Comparison of ENCODE assay signal across 1 cellular context in the genomic region with DNA sequence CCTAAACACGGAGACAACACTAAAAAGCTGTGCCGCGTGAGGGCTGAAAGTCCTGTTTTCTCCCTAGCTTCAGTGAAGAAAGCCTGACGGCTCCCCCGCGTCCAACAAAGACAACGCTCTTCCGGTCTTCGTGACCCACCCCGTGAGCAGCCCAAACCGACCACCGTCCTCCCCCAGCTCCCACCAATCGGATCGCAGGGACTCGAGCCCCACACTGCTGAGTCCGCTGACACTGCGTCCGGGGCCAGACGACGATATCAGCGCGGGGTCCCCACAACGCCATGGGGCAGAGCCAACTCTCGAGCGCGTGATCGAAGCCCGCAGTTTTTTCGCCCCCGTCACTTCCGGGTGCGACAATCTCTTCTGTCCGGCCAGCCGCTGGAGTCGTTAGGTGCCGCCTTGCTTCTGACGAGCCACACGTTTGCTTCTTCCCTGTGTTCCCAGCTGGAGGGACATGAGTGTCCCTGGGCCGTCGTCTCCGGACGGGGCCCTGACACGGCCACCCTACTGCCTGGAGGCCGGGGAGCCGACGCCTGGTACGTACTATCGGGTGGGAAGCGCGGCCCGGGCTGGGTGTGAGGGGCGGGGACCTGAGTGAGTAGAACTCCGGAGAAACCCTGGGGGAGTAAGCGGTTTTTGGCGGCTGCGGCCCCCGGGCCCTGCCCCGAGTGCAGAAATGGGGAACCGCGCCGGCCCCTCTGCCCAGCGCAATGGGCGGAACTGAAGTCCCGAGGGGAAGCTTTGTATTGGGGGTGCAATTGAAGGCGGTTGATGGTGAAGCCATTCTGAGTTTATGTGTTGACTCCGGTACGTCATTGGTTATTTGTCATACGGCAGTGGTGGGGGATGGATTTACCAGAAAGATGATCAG.
TF ChIP-seq lines count a peak whose summit lies in the region.

A gene with protein sequence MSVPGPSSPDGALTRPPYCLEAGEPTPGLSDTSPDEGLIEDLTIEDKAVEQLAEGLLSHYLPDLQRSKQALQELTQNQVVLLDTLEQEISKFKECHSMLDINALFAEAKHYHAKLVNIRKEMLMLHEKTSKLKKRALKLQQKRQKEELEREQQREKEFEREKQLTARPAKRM (plus strand): TSS at position 390 of the 871 bp plus-strand sequence. CDS start 65 bp downstream, at position 455.

TF ChIP-seq in HEK293, 187 proteins besides CTCF, POLR2A, EP300 and RAD21 (continued from another document and continues in another):
- TF ChIP-seq ZNF544 (tag by site-specific recombination; IDR thresholded peaks at IDR 0.05) = no peak
- no peak for TF ChIP-seq ZNF626 (tag by site-specific recombination; IDR thresholded peaks at IDR 0.05)
- TF ChIP-seq, protein P1, sequence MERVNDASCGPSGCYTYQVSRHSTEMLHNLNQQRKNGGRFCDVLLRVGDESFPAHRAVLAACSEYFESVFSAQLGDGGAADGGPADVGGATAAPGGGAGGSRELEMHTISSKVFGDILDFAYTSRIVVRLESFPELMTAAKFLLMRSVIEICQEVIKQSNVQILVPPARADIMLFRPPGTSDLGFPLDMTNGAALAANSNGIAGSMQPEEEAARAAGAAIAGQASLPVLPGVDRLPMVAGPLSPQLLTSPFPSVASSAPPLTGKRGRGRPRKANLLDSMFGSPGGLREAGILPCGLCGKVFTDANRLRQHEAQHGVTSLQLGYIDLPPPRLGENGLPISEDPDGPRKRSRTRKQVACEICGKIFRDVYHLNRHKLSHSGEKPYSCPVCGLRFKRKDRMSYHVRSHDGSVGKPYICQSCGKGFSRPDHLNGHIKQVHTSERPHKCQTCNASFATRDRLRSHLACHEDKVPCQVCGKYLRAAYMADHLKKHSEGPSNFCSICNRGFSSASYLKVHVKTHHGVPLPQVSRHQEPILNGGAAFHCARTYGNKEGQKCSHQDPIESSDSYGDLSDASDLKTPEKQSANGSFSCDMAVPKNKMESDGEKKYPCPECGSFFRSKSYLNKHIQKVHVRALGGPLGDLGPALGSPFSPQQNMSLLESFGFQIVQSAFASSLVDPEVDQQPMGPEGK (tag by site-specific recombination; IDR thresholded peaks at IDR 0.05) = peak; percentile 86
- TF ChIP-seq, protein P2, sequence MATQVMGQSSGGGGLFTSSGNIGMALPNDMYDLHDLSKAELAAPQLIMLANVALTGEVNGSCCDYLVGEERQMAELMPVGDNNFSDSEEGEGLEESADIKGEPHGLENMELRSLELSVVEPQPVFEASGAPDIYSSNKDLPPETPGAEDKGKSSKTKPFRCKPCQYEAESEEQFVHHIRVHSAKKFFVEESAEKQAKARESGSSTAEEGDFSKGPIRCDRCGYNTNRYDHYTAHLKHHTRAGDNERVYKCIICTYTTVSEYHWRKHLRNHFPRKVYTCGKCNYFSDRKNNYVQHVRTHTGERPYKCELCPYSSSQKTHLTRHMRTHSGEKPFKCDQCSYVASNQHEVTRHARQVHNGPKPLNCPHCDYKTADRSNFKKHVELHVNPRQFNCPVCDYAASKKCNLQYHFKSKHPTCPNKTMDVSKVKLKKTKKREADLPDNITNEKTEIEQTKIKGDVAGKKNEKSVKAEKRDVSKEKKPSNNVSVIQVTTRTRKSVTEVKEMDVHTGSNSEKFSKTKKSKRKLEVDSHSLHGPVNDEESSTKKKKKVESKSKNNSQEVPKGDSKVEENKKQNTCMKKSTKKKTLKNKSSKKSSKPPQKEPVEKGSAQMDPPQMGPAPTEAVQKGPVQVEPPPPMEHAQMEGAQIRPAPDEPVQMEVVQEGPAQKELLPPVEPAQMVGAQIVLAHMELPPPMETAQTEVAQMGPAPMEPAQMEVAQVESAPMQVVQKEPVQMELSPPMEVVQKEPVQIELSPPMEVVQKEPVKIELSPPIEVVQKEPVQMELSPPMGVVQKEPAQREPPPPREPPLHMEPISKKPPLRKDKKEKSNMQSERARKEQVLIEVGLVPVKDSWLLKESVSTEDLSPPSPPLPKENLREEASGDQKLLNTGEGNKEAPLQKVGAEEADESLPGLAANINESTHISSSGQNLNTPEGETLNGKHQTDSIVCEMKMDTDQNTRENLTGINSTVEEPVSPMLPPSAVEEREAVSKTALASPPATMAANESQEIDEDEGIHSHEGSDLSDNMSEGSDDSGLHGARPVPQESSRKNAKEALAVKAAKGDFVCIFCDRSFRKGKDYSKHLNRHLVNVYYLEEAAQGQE (tag by site-specific recombination; IDR thresholded peaks at IDR 0.05) = no peak
- no peak for TF ChIP-seq ZNF558 (tag by site-specific recombination; IDR thresholded peaks at IDR 0.05)
- TF ChIP-seq, protein P3, sequence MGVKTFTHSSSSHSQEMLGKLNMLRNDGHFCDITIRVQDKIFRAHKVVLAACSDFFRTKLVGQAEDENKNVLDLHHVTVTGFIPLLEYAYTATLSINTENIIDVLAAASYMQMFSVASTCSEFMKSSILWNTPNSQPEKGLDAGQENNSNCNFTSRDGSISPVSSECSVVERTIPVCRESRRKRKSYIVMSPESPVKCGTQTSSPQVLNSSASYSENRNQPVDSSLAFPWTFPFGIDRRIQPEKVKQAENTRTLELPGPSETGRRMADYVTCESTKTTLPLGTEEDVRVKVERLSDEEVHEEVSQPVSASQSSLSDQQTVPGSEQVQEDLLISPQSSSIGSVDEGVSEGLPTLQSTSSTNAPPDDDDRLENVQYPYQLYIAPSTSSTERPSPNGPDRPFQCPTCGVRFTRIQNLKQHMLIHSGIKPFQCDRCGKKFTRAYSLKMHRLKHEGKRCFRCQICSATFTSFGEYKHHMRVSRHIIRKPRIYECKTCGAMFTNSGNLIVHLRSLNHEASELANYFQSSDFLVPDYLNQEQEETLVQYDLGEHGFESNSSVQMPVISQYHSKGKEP (tag by site-specific recombination; IDR thresholded peaks at IDR 0.05) = no peak
- no peak for TF ChIP-seq ZNF140 (tag by site-specific recombination; IDR thresholded peaks at IDR 0.05)
- no peak for TF ChIP-seq ZNF169 (tag by site-specific recombination; IDR thresholded peaks at IDR 0.05)
- no peak for TF ChIP-seq ZNF792 (tag by site-specific recombination; IDR thresholded peaks at IDR 0.05)
- TF ChIP-seq, protein P4, sequence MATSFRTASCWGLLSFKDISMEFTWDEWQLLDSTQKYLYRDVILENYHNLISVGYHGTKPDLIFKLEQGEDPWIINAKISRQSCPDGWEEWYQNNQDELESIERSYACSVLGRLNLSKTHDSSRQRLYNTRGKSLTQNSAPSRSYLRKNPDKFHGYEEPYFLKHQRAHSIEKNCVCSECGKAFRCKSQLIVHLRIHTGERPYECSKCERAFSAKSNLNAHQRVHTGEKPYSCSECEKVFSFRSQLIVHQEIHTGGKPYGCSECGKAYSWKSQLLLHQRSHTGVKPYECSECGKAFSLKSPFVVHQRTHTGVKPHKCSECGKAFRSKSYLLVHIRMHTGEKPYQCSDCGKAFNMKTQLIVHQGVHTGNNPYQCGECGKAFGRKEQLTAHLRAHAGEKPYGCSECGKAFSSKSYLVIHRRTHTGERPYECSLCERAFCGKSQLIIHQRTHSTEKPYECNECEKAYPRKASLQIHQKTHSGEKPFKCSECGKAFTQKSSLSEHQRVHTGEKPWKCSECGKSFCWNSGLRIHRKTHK (tag by site-specific recombination; IDR thresholded peaks at IDR 0.05) = no peak
- no peak; the same call in 1 of the 2 replicates for TF ChIP-seq GLIS1 (tag by site-specific recombination; IDR thresholded peaks at IDR 0.05)
- peak; percentile 71 for TF ChIP-seq ZIC2 (tag by site-specific recombination; IDR thresholded peaks at IDR 0.05)
- TF ChIP-seq RBAK (tag by site-specific recombination; IDR thresholded peaks at IDR 0.05) = no peak
- no peak; the same call in 1 of the 2 replicates for TF ChIP-seq ZNF24 (tag by site-specific recombination; IDR thresholded peaks at IDR 0.05)
- TF ChIP-seq, protein P5, sequence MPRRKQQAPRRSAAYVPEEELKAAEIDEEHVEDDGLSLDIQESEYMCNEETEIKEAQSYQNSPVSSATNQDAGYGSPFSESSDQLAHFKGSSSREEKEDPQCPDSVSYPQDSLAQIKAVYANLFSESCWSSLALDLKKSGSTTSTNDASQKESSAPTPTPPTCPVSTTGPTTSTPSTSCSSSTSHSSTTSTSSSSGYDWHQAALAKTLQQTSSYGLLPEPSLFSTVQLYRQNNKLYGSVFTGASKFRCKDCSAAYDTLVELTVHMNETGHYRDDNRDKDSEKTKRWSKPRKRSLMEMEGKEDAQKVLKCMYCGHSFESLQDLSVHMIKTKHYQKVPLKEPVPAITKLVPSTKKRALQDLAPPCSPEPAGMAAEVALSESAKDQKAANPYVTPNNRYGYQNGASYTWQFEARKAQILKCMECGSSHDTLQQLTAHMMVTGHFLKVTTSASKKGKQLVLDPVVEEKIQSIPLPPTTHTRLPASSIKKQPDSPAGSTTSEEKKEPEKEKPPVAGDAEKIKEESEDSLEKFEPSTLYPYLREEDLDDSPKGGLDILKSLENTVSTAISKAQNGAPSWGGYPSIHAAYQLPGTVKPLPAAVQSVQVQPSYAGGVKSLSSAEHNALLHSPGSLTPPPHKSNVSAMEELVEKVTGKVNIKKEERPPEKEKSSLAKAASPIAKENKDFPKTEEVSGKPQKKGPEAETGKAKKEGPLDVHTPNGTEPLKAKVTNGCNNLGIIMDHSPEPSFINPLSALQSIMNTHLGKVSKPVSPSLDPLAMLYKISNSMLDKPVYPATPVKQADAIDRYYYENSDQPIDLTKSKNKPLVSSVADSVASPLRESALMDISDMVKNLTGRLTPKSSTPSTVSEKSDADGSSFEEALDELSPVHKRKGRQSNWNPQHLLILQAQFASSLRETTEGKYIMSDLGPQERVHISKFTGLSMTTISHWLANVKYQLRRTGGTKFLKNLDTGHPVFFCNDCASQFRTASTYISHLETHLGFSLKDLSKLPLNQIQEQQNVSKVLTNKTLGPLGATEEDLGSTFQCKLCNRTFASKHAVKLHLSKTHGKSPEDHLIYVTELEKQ (tag by site-specific recombination; IDR thresholded peaks at IDR 0.05; ENCODE audit: borderline replicate concordance) = no peak
- no peak for TF ChIP-seq ZNF791 (tag by site-specific recombination; IDR thresholded peaks at IDR 0.05)
- no peak for TF ChIP-seq ZNF274 (IDR thresholded peaks at IDR 0.05; ENCODE audit: low read length)
- TF ChIP-seq ZNF274 (tag by site-specific recombination; IDR thresholded peaks at IDR 0.05; ENCODE audit: borderline replicate concordance) = no peak
- TF ChIP-seq, protein P6, sequence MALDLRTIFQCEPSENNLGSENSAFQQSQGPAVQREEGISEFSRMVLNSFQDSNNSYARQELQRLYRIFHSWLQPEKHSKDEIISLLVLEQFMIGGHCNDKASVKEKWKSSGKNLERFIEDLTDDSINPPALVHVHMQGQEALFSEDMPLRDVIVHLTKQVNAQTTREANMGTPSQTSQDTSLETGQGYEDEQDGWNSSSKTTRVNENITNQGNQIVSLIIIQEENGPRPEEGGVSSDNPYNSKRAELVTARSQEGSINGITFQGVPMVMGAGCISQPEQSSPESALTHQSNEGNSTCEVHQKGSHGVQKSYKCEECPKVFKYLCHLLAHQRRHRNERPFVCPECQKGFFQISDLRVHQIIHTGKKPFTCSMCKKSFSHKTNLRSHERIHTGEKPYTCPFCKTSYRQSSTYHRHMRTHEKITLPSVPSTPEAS (tag by site-specific recombination; IDR thresholded peaks at IDR 0.05) = peak; percentile 21; the same call in 1 of the 2 replicates
- no peak for TF ChIP-seq ZNF114 (tag by site-specific recombination; IDR thresholded peaks at IDR 0.05)
- TF ChIP-seq ZBTB48 (tag by site-specific recombination; IDR thresholded peaks at IDR 0.05) = peak; percentile 97
- no peak for TF ChIP-seq ZNF132 (tag by site-specific recombination; IDR thresholded peaks at IDR 0.05; ENCODE audit: borderline replicate concordance)
- TF ChIP-seq ZNF202 (tag by site-specific recombination; IDR thresholded peaks at IDR 0.05; ENCODE audit: borderline replicate concordance) = no peak
- TF ChIP-seq, protein P7, sequence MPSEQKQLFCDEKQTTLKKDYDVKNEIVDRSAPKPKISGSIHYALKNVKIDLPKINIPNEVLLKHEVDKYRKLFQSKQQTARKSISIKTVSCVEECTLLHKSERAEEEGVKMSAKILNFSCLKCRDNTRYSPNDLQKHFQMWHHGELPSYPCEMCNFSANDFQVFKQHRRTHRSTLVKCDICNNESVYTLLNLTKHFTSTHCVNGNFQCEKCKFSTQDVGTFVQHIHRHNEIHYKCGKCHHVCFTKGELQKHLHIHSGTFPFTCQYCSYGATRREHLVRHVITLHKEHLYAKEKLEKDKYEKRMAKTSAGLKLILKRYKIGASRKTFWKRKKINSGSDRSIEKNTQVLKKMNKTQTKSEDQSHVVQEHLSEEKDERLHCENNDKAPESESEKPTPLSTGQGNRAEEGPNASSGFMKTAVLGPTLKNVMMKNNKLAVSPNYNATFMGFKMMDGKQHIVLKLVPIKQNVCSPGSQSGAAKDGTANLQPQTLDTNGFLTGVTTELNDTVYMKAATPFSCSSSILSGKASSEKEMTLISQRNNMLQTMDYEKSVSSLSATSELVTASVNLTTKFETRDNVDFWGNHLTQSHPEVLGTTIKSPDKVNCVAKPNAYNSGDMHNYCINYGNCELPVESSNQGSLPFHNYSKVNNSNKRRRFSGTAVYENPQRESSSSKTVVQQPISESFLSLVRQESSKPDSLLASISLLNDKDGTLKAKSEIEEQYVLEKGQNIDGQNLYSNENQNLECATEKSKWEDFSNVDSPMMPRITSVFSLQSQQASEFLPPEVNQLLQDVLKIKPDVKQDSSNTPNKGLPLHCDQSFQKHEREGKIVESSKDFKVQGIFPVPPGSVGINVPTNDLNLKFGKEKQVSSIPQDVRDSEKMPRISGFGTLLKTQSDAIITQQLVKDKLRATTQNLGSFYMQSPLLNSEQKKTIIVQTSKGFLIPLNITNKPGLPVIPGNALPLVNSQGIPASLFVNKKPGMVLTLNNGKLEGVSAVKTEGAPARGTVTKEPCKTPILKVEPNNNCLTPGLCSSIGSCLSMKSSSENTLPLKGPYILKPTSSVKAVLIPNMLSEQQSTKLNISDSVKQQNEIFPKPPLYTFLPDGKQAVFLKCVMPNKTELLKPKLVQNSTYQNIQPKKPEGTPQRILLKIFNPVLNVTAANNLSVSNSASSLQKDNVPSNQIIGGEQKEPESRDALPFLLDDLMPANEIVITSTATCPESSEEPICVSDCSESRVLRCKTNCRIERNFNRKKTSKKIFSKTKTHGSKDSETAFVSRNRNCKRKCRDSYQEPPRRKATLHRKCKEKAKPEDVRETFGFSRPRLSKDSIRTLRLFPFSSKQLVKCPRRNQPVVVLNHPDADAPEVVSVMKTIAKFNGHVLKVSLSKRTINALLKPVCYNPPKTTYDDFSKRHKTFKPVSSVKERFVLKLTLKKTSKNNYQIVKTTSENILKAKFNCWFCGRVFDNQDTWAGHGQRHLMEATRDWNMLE (tag by site-specific recombination; conservative IDR thresholded peaks at IDR 0.05; ENCODE audit: low read depth) = peak; percentile 61; the same call in 1 of the 2 replicates
- TF ChIP-seq ZNF10 (tag by site-specific recombination; IDR thresholded peaks at IDR 0.05) = no peak
- no peak for TF ChIP-seq MYNN (tag by site-specific recombination; IDR thresholded peaks at IDR 0.05; ENCODE audit: borderline replicate concordance)
- TF ChIP-seq ZNF548 (tag by site-specific recombination; IDR thresholded peaks at IDR 0.05) = no peak
- TF ChIP-seq ZNF423 (tag by site-specific recombination; IDR thresholded peaks at IDR 0.05) = 0 out of 2 replicates have a peak, but pooled peaks have one; percentile 24
- TF ChIP-seq ZNF416 (tag by site-specific recombination; IDR thresholded peaks at IDR 0.05) = no peak
- no peak for TF ChIP-seq BCL11B (tag by site-specific recombination; IDR thresholded peaks at IDR 0.05; ENCODE audit: low read depth)
- TF ChIP-seq, protein P8, sequence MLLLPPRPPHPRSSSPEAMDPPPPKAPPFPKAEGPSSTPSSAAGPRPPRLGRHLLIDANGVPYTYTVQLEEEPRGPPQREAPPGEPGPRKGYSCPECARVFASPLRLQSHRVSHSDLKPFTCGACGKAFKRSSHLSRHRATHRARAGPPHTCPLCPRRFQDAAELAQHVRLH (tag by site-specific recombination; IDR thresholded peaks at IDR 0.05) = peak; percentile 88
